37 cellular contexts compared by ENCODE assay signal in the genomic region with DNA sequence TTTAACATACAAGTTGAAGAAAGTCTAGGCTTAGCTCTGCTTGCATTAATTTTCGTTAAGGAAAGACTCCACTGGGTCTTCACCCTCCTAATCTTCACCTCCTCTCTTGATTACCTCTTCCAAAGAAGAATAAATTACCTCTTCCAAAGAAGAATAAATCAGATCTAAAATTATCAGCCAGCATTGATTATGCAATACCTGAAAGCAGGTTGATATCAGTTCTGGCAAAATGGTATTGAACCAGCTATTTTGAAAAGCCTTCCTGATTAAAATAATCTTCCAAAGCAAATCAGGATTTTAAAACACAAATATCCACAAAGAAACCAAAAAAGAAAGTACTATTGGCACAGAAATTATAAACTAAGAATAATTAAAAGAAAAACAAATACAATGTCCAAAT. TPM values are rescaled to one million over a fixed set of nuclear protein-coding genes. Genes with fewer than 3 reads are reported as not detected.
"Had no signal": no experiment of that assay in that cellular context is flagged by ENCODE, and none has a peak within 500 bp of the region (broad histone marks: within the 10 kb centered on the region; RNA-seq: fewer than 3 reads in every experiment).

No MANE protein-coding gene starts in this region.

- DNase-seq: activated B cell treated with CpG ODN at 0.5 μM for 24 hours; activated CD4-positive, alpha-beta memory T cell treated with anti-CD3 and anti-CD28 coated beads for 36 hours; activated CD4-positive, alpha-beta T cell treated with anti-CD3 and anti-CD28 coated beads for 36 hours; activated CD4-positive, alpha-beta T cell treated with anti-CD3 and anti-CD28 coated beads for 48 hours; activated CD4-positive, alpha-beta T cell treated with anti-CD3 and anti-CD28 coated beads, Interleukin-2, amount 50 U/mL, for 1 hour; activated CD4-positive, alpha-beta T cell treated with anti-CD3 and anti-CD28 coated beads, Interleukin-2, amount 50 U/mL, for 4 hours; activated CD4-positive, CD25-positive, alpha-beta regulatory T cell treated with anti-CD3 and anti-CD28 coated beads, Interleukin-2, amount 50 U/mL, for 72 hours; activated CD8-positive, alpha-beta memory T cell treated with anti-CD3 and anti-CD28 coated beads, Interleukin-2, amount 50 U/mL, for 4 hours; activated CD8-positive, alpha-beta T cell treated with anti-CD3 and anti-CD28 coated beads for 36 hours; activated effector memory CD4-positive, alpha-beta T cell treated with anti-CD3 and anti-CD28 coated beads, Interleukin-2, amount 50 U/mL, for 16 hours; activated gamma-delta T cell treated with Interleukin-2 at 50 U/mL for 16 hours; activated naive CD4-positive, alpha-beta T cell; activated naive CD4-positive, alpha-beta T cell treated with anti-CD3 and anti-CD28 coated beads for 36 hours; activated naive CD4-positive, alpha-beta T cell treated with anti-CD3 and anti-CD28 coated beads, Interleukin-2, amount 50 U/mL, for 16 hours; activated naive CD8-positive, alpha-beta T cell treated with anti-CD3 and anti-CD28 coated beads for 36 hours; activated T-cell treated with anti-CD3 and anti-CD28 coated beads for 4 hours; activated T-cell treated with anti-CD3 and anti-CD28 coated beads, Interleukin-2, amount 50 U/mL, for 1 hour; activated T-cell treated with anti-CD3 and anti-CD28 coated beads, Interleukin-2, amount 50 U/mL, for 4 hours; activated T-cell treated with anti-CD3 and anti-CD28 coated beads, Interleukin-2, amount 50 U/mL, for 72 hours; adrenal gland; amniotic stem cell; aorta; body of pancreas; brain microvascular endothelial cell; cerebellar nuclear complex; T-helper 1 cell; T-helper 2 cell; T-helper 9 cell had no signal

- H3K27ac ChIP-seq: adrenal gland, body of pancreas, brain microvascular endothelial cell, breast epithelium, VCaP had no signal

- H3K27me3 ChIP-seq: adrenal gland, body of pancreas, brain microvascular endothelial cell, breast epithelium had no signal

- H3K36me3 ChIP-seq: adrenal gland, brain microvascular endothelial cell, breast epithelium had no signal

- ATAC-seq: activated CD4-positive, alpha-beta T cell treated with anti-CD3 and anti-CD28 coated beads for 36 hours; activated CD8-positive, alpha-beta T cell treated with anti-CD3 and anti-CD28 coated beads for 36 hours; activated naive CD4-positive, alpha-beta T cell treated with anti-CD3 and anti-CD28 coated beads, Interleukin-2, amount 50 U/mL, for 72 hours; activated T-cell treated with anti-CD3 and anti-CD28 coated beads, Interleukin-2, amount 50 U/mL, for 4 hours; activated T-cell treated with anti-CD3 and anti-CD28 coated beads, Interleukin-2, amount 50 U/mL, for 72 hours; activated T-helper 17 cell treated with anti-CD3 and anti-CD28 coated beads, Interleukin-2, amount 50 U/mL, for 72 hours; body of pancreas had no signal

- H3K4me3 ChIP-seq: adrenal gland, body of pancreas, breast epithelium had no signal

- H3K9me3 ChIP-seq: adrenal gland, body of pancreas, breast epithelium had no signal

- H3K4me1 ChIP-seq: adrenal gland, body of pancreas, breast epithelium had no signal

- FAIRE-seq: astrocyte, TTC549 had no signal

RNA-seq across cellular contexts. Expression of a gene that starts 36.9 kb away (rescaled TPM):
- total RNA-seq: activated B cell treated with CpG ODN at 0.5 μM for 24 hours had no signal

RNA-seq across cellular contexts. Expression of a gene that starts 37.5 kb away (rescaled TPM):
- total RNA-seq: activated B cell treated with CpG ODN at 0.5 μM for 24 hours; activated CD4-positive, alpha-beta T cell treated with anti-CD3 and anti-CD28 coated beads for 36 hours; activated CD8-positive, alpha-beta memory T cell treated with anti-CD3 and anti-CD28 coated beads for 36 hours; activated CD8-positive, alpha-beta T cell treated with anti-CD3 and anti-CD28 coated beads for 36 hours; activated naive CD4-positive, alpha-beta T cell treated with anti-CD3 and anti-CD28 coated beads for 36 hours; activated naive CD4-positive, alpha-beta T cell treated with anti-CD3 and anti-CD28 coated beads, Interleukin-2, amount 50 U/mL, for 72 hours; activated naive CD8-positive, alpha-beta T cell treated with anti-CD3 and anti-CD28 coated beads for 36 hours; activated T-cell treated with anti-CD3 and anti-CD28 coated beads, Interleukin-2, amount 50 U/mL, for 4 hours; adrenal gland; aorta; body of pancreas; breast epithelium; cardiac septum; chondrocyte had no signal
- polyA plus RNA-seq: aorta had no signal
